Comparison of ENCODE assay signal across 16 cellular contexts in the genomic region with DNA sequence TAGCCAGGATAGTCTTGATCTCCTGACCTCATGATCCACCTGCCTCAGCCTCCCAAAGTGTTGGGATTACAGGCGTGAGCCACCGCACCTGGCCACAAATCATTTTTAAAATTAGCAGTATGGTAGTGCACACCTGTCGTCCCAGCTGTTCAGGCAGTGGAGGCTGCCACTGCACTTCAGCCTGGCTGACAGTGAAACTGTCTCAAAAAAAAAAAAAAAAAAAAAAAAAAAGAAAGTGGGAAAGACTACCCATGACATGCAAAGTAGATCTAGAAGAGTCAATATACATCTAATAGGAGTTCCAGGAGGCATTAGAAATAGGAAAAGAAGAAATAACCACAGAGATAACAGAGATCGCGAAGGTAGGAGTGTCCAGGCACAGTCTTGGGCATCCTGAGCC. TPM values are rescaled to one million over a fixed set of nuclear protein-coding genes. Genes with fewer than 3 reads are reported as not detected.
DNase-seq lines count a peak whose midpoint lies in the region; ATAC-seq, FAIRE-seq and TF ChIP-seq lines count a peak whose summit lies in the region.
"Had no signal": no experiment of that assay in that cellular context is flagged by ENCODE, and none has a peak within 500 bp of the region (broad histone marks: within the 10 kb centered on the region; RNA-seq: fewer than 3 reads in every experiment).

No MANE protein-coding gene starts in this region.

- POLR2A ChIA-PET in GM12878 (lab: Charles Lee): interaction anchor here (0.6 to 1.4 kb wide), 2 partner anchors 20 to 46 kb away, joined by 3 to 6 read pairs; no protein-coding TSS in a partner anchor

- H3K27me3 Mint-ChIP-seq in activated CD4-positive, alpha-beta T cell treated with anti-CD3 and anti-CD28 coated beads, Interleukin-2, amount 10 ng/mL, durations not matched to agents 24 days and 14 days: no peaks in the 10 kb centered on the region
- peaks cover 15% of the 10 kb centered on the region for H3K27me3 Mint-ChIP-seq in glutamatergic neuron (ENCODE audit: unreplicated experiment)
- H3K27me3 Mint-ChIP-seq: progenitor cell of endocrine pancreas had no signal

- no peaks in the 10 kb centered on the region for H3K9me3 ChIP-seq in Loucy (ENCODE audit: insufficient read depth, low read depth, low read length)
- H3K9me3 ChIP-seq in GM12878 (replicated peaks; ENCODE audit: control insufficient read depth, insufficient read depth, low read length): no peaks in the 10 kb centered on the region; the same call in 2 of the 3 replicates
- no peaks in the 10 kb centered on the region for H3K9me3 ChIP-seq in smooth muscle cell (replicated peaks; ENCODE audit: low read depth)
- no peaks in the 10 kb centered on the region for H3K9me3 ChIP-seq in kidney (ENCODE audit: control insufficient read depth in 1 of 2, low read length in 2 of 2)
- H3K9me3 ChIP-seq: A549, Caco-2 had no signal

- H3K9me3 Mint-ChIP-seq in activated CD4-positive, alpha-beta T cell treated with anti-CD3 and anti-CD28 coated beads, Interleukin-2, amount 10 ng/mL, durations not matched to agents 24 days and 14 days: peaks cover 3% of the 10 kb centered on the region
- H3K9me3 Mint-ChIP-seq in glutamatergic neuron (ENCODE audit: unreplicated experiment): peaks cover 19% of the 10 kb centered on the region

- H3K9me2 ChIP-seq in Loucy (replicated peaks; ENCODE audit: low read depth, low read length): no peaks in the 10 kb centered on the region

- DNase-seq in activated CD4-positive, alpha-beta T cell treated with anti-CD3 and anti-CD28 coated beads, Interleukin-2, amount 10 ng/mL, durations not matched to agents 24 days and 14 days: no peak
- no peak for DNase-seq in activated CD4-positive, alpha-beta T cell treated with anti-CD3 and anti-CD28 coated beads, Interleukin-2, amount 50 U/mL, for 48 hours
- DNase-seq in GM12878 (ENCODE audit: low read depth, low spot score) (no peak), smooth muscle cell (lab: John Stamatoyannopoulos, UW; ENCODE audit: unreplicated experiment) (no peak), kidney (no peak), glutamatergic neuron (no peak)
- DNase-seq: activated CD4-positive, CD25-positive, alpha-beta regulatory T cell; Caco-2; GDM1; kidney glomerular epithelial cell; NCI-H146; NCI-H524 had no signal

- H3K4me3 ChIP-seq in Loucy (ENCODE audit: low read length, poor library complexity, severe bottlenecking) (peak overlapping the region; percentile 52), GM12878 (peak overlapping the region; percentile 55; the same call in 1 of the 2 replicates), smooth muscle cell (no peak overlapping the region), kidney (ENCODE audit: low read length in 2 of 2) (no peak overlapping the region)
- H3K4me3 ChIP-seq: A549 had no signal

- H4K20me1 ChIP-seq in Loucy (ENCODE audit: insufficient read depth, low read length, poor library complexity, severe bottlenecking) (peaks cover 75% of the 10 kb centered on the region), GM12878 (ENCODE audit: control insufficient read depth, insufficient read depth) (no peaks in the 10 kb centered on the region), smooth muscle cell (ENCODE audit: low read depth) (peaks cover 73% of the 10 kb centered on the region)

- TF ChIP-seq POLR2A in GM12878 (IDR thresholded peaks at IDR 0.05; ENCODE audit: low read depth, low read length): no peak

- RAD21 ChIA-PET in GM12878 (lab: Charles Lee; ENCODE audit: unreplicated experiment): interaction anchor here (0.9 to 1.8 kb wide), 3 partner anchors 10 to 31 kb away, joined by 3 to 6 read pairs (median 4); no protein-coding TSS in a partner anchor

- H3K4me3 Mint-ChIP-seq in activated CD4-positive, alpha-beta T cell treated with anti-CD3 and anti-CD28 coated beads, Interleukin-2, amount 10 ng/mL, durations not matched to agents 24 days and 14 days: peak overlapping the region; percentile 23
- no peak overlapping the region for H3K4me3 Mint-ChIP-seq in glutamatergic neuron (ENCODE audit: unreplicated experiment)

- H3K4me1 Mint-ChIP-seq in activated CD4-positive, alpha-beta T cell treated with anti-CD3 and anti-CD28 coated beads, Interleukin-2, amount 10 ng/mL, durations not matched to agents 24 days and 14 days: peaks cover 63% of the 10 kb centered on the region
- H3K4me1 Mint-ChIP-seq in glutamatergic neuron (ENCODE audit: low read depth, unreplicated experiment): peaks cover 23% of the 10 kb centered on the region

- peak overlapping the region; percentile 88 for H3K4me2 ChIP-seq in Loucy (ENCODE audit: low read depth, low read length, poor library complexity, severe bottlenecking)
- peak overlapping the region; percentile 77 for H3K4me2 ChIP-seq in GM12878 (ENCODE audit: control insufficient read depth, insufficient read depth)
- peak overlapping the region; percentile 55 for H3K4me2 ChIP-seq in smooth muscle cell

- FAIRE-seq in GM12878 (lab: Jason Lieb, UNC) (no peak), kidney (lab: Jason Lieb, UNC) (no peak)
- FAIRE-seq: A549 had no signal

- H3K27ac ChIP-seq in GM12878 (ENCODE audit: control insufficient read depth, insufficient read depth) (no peak overlapping the region), smooth muscle cell (ENCODE audit: low read depth) (no peak overlapping the region), kidney (ENCODE audit: low read depth in 2 of 2, low read length in 2 of 2) (no peak overlapping the region)

- H3K4me1 ChIP-seq in Loucy (ENCODE audit: insufficient read depth, low read length, poor library complexity, severe bottlenecking) (peaks cover 64% of the 10 kb centered on the region), GM12878 (ENCODE audit: control insufficient read depth, insufficient read depth, low read length) (peaks cover 26% of the 10 kb centered on the region), smooth muscle cell (ENCODE audit: low read depth) (peaks cover 15% of the 10 kb centered on the region), kidney (ENCODE audit: control insufficient read depth in 1 of 2, insufficient read depth in 1 of 2, low read depth in 1 of 2, low read length in 2 of 2) (peaks cover 0 to 8% of the 10 kb centered on the region in 2 donors)

- no peaks in the 10 kb centered on the region for H3K36me3 ChIP-seq in Loucy (ENCODE audit: insufficient read depth, low read length)
- H3K36me3 ChIP-seq in GM12878 (ENCODE audit: control insufficient read depth in 2 of 2, insufficient read depth in 2 of 2, low read length in 1 of 2): no peaks in the 10 kb centered on the region
- no peaks in the 10 kb centered on the region for H3K36me3 ChIP-seq in smooth muscle cell (ENCODE audit: low read depth)
- H3K36me3 ChIP-seq in kidney (ENCODE audit: control insufficient read depth in 1 of 2, insufficient read depth in 2 of 2, low read length in 2 of 2): no peaks in the 10 kb centered on the region

- WGBS in GM12878 (ENCODE audit: insufficient coverage, insufficient replicate concordance, low lambda C conversion rate, missing lambda C conversion rate): 26% methylated on average over 5 of the region's 5 CpGs
- WGBS in smooth muscle cell (ENCODE audit: low lambda C conversion rate): 95% methylated on average over 5 of the region's 5 CpGs

- CTCF ChIA-PET in GM12878 (lab: Yijun Ruan, JAX): interaction anchor here (1.0 to 1.2 kb wide), 2 partner anchors 63 kb away, joined by 4 to 6 read pairs; no protein-coding TSS in a partner anchor

- ATAC-seq in GM12878 (no peak), GM21619 (IDR thresholded peaks at IDR 0.05; ENCODE audit: unreplicated experiment) (no peak)
- ATAC-seq: A549 had no signal

- no TSS peak for BruUV-seq in GM12878 (replicated peaks; lab: Mats Ljungman, UMichigan)

- peak overlapping the region; percentile 46 for H3K27ac Mint-ChIP-seq in activated CD4-positive, alpha-beta T cell treated with anti-CD3 and anti-CD28 coated beads, Interleukin-2, amount 10 ng/mL, durations not matched to agents 24 days and 14 days
- H3K27ac Mint-ChIP-seq in glutamatergic neuron (ENCODE audit: unreplicated experiment): no peak overlapping the region
- H3K27ac Mint-ChIP-seq: progenitor cell of endocrine pancreas had no signal

- in situ Hi-C loops in GM12878 (cut with MboI): loop anchor here (25.0 kb wide), 2 partner anchors 271 to 504 kb away; a partner anchor contains a TSS

- H3K36me3 Mint-ChIP-seq in activated CD4-positive, alpha-beta T cell treated with anti-CD3 and anti-CD28 coated beads, Interleukin-2, amount 10 ng/mL, durations not matched to agents 24 days and 14 days (ENCODE audit: low read depth): peaks cover 24% of the 10 kb centered on the region
- H3K36me3 Mint-ChIP-seq in glutamatergic neuron (ENCODE audit: unreplicated experiment): no peaks in the 10 kb centered on the region

- intact Hi-C loops in activated CD4-positive, alpha-beta T cell treated with anti-CD3 and anti-CD28 coated beads, Interleukin-2, amount 10 ng/mL, durations not matched to agents 24 days and 14 days (cut with micrococcal nuclease): no loop called here
- intact Hi-C loops in GM12878 (cut with micrococcal nuclease; ENCODE audit: unreplicated experiment): loop anchor here (10.0 kb wide), 1 partner anchor 1823 kb away; no protein-coding TSS in a partner anchor
- intact Hi-C loops in kidney (cut with DNase I): no loop called here

- H3F3A ChIP-seq in Loucy (ENCODE audit: low read depth): no peaks in the 10 kb centered on the region
- H3F3A ChIP-seq in smooth muscle cell (ENCODE audit: low read depth): peaks cover 5% of the 10 kb centered on the region

- TF ChIP-seq RAD21 in GM12878 (IDR thresholded peaks at IDR 0.05; ENCODE audit: insufficient read depth, low read depth, low read length): no peak

- TF ChIP-seq EP300 in GM12878 (IDR thresholded peaks at IDR 0.05; ENCODE audit: borderline replicate concordance in 1 of 2, control insufficient read depth in 1 of 2, low read depth in 2 of 2, low read length in 2 of 2): no peak

- H3K79me2 ChIP-seq in Loucy (ENCODE audit: insufficient read depth, low read length) (peaks cover 94% of the 10 kb centered on the region), GM12878 (ENCODE audit: control insufficient read depth, insufficient read depth, low read length) (peaks cover 68% of the 10 kb centered on the region), smooth muscle cell (ENCODE audit: low read depth) (peaks cover 92% of the 10 kb centered on the region)

- SMC1A ChIA-PET in GM12878 (lab: Charles Lee; ENCODE audit: uncharacterized antibody, unreplicated experiment): interaction anchor here (1.0 to 2.4 kb wide), 2 partner anchors 19 to 22 kb away, joined by 4 to 8 read pairs; no protein-coding TSS in a partner anchor

- TF ChIP-seq CTCF in Loucy (conservative IDR thresholded peaks at IDR 0.05; ENCODE audit: low read length) (no peak), GM12878 (IDR thresholded peaks at IDR 0.05 in 2 of 3, conservative IDR thresholded peaks at IDR 0.05 in 1 of 3; ENCODE audit: control insufficient read depth in 2 of 3, extremely low read depth in 1 of 3, insufficient read depth in 1 of 3, low read depth in 3 of 3, low read length in 3 of 3) (no peak), smooth muscle cell (IDR thresholded peaks at IDR 0.05; ENCODE audit: borderline replicate concordance, insufficient read depth, poor library complexity, severe bottlenecking) (no peak), kidney (IDR thresholded peaks at IDR 0.05; ENCODE audit: borderline replicate concordance, extremely low read depth, insufficient read depth) (no peak), glutamatergic neuron (IDR thresholded peaks at IDR 0.05; ENCODE audit: partially characterized antibody, unreplicated experiment) (no peak)

- no peak overlapping the region for H2AFZ ChIP-seq in Loucy (ENCODE audit: low read length)
- no peak overlapping the region for H2AFZ ChIP-seq in GM12878 (ENCODE audit: control insufficient read depth, low read depth, low read length)
- no peak overlapping the region for H2AFZ ChIP-seq in smooth muscle cell (ENCODE audit: low read depth)

- H3K27me3 ChIP-seq in Loucy (ENCODE audit: insufficient read depth, low read length, poor library complexity, severe bottlenecking) (no peaks in the 10 kb centered on the region), GM12878 (replicated peaks in 1 of 2; ENCODE audit: control insufficient read depth in 2 of 2, insufficient read depth in 2 of 2, low read length in 1 of 2) (no peaks in the 10 kb centered on the region), smooth muscle cell (ENCODE audit: low read depth) (no peaks in the 10 kb centered on the region)

- H3K9ac ChIP-seq in Loucy (ENCODE audit: low read depth, low read length, poor library complexity, severe bottlenecking) (peak overlapping the region; percentile 46), GM12878 (ENCODE audit: control insufficient read depth, insufficient read depth, low read length) (no peak overlapping the region), smooth muscle cell (ENCODE audit: low read depth) (no peak overlapping the region), kidney (ENCODE audit: low read length in 2 of 2) (no peak overlapping the region)

RNA-seq across cellular contexts. Expression of a gene that starts 3.2 kb away (rescaled TPM):
- 24.7 and 25.9 TPM in 2 replicates for total RNA-seq in activated CD4-positive, alpha-beta T cell treated with anti-CD3 and anti-CD28 coated beads, Interleukin-2, amount 10 ng/mL, durations not matched to agents 24 days and 14 days
- total RNA-seq in GM12878 (2013; cell fraction: nucleolus; rRNA removed): 12.3 and 14.1 TPM in 2 replicates
- total RNA-seq in GM12878 (2014; rRNA removed) (5.1 and 6.4 TPM in 2 replicates), GM12878 (2014; rRNA removed; fragmentation: Illumina TruSeq; extraction: Trizol) (6.0 and 6.3 TPM in 2 replicates), GM12878 (2021) (7.6 and 8.4 TPM in 2 replicates), smooth muscle cell (40.4 and 43.2 TPM in 2 replicates), kidney (20.0 TPM), glutamatergic neuron (ENCODE audit: unreplicated experiment) (28.3 TPM)
- polyA plus RNA-seq in GM12878 (2011; ENCODE audit: low read depth): 5.7 TPM
- polyA plus RNA-seq in GM12878 (2011; rRNA removed) (12.6 and 18.8 TPM in 2 replicates), GM12878 (2014; fragmentation: Illumina TruSeq; extraction: Trizol) (12.3 and 18.3 TPM in 2 replicates), GM12878 (2014; fragmentation: Nextera tagmentation; extraction: Ambion mirVana) (1 to 10 TPM; 2.5 to 4.0 TPM), GM12878 (2014; rRNA removed) (7.4 and 10.1 TPM in 2 replicates), GM12878 (2016; fragmentation: Nextera tagmentation; extraction: Ambion mirVana) (1 to 10 TPM; 9.0 to 9.9 TPM), smooth muscle cell (29.1 and 35.6 TPM in 2 replicates), kidney (ENCODE audit: insufficient read depth, low read depth, low replicate concordance) (4.8 TPM)
- 4.6 and 6.2 TPM in 2 replicates for polyA plus RNA-seq in GM12878 (2011; cell fraction: cytosol; rRNA removed)
- polyA plus RNA-seq in GM12878 (2011; cell fraction: nucleus; rRNA removed): 12.0 and 12.8 TPM in 2 replicates
- 8.0 and 10.6 TPM in 2 replicates for polyA plus RNA-seq in GM12878 (2012)
- 5.5 and 7.8 TPM in 2 replicates for polyA minus RNA-seq in GM12878 (2011; rRNA and poly(A)+ RNA removed)
- 3.2 and 3.5 TPM in 2 replicates for polyA minus RNA-seq in GM12878 (2011; cell fraction: cytosol; rRNA and poly(A)+ RNA removed)
- polyA minus RNA-seq in GM12878 (2011; cell fraction: nucleus; rRNA and poly(A)+ RNA removed): 2.5 and 3.7 TPM in 2 replicates

Comparison
In these comparisons a context has a peak if more than half of its experiments do, and no peak if none do; other contexts are left out.
1. H3K4me3 ChIP-seq: peak in Loucy (single experiment) and GM12878 (single experiment); none in smooth muscle cell (single experiment) and kidney (0 of 2).
2. Peak in every context shown above with its lines, with median percentiles within 50 percentile points of each other: H3K4me2 ChIP-seq.